Comparison of ENCODE assay signal across 1 cellular context in the genomic region with DNA sequence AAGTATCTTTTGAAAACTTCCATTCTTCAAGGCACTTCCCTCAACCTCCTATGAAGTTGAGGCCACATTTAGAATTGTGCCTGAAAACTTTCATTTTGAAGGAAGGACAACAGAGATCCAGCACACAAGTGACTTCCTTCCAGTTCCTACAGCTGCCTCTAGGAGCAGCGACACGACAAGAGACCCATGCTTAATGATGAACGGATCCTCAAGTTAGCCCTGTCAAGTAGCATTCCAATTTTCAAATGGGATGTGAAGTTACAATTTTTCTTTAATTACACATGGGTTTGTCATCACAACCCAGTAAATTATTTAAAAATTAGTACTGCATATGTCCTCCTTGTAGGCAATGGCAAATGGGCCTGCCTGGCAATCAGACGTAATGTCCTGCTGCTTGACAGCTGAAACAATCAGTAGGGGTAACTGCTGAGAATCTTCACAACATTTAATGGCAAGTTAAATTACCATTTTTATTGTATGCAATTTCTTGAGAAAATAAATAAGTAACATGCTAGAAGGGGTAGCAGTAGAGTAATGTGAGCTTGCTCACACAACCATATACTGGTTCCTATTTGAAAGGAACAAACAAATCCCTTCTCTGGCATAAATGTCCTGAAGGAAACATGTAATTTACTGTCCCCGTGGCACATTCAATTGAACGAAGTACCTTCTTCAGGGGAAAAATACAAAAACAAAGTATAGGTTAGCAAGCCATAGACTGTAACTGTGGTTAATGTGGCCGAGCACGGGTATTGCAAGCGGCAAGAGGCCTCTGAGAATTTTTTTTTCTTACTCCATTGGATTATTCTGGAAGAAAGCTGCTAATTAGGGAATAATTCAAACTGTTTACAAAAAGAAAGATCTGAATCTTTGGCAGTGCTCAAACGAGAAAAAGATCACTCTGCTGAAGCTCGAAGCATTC.
TF ChIP-seq lines count a peak whose summit lies in the region.

No MANE protein-coding gene starts in this region.

TF ChIP-seq in K562, 482 proteins besides CTCF, POLR2A, EP300 and RAD21 (continued from another document):
- TF ChIP-seq, protein P1, sequence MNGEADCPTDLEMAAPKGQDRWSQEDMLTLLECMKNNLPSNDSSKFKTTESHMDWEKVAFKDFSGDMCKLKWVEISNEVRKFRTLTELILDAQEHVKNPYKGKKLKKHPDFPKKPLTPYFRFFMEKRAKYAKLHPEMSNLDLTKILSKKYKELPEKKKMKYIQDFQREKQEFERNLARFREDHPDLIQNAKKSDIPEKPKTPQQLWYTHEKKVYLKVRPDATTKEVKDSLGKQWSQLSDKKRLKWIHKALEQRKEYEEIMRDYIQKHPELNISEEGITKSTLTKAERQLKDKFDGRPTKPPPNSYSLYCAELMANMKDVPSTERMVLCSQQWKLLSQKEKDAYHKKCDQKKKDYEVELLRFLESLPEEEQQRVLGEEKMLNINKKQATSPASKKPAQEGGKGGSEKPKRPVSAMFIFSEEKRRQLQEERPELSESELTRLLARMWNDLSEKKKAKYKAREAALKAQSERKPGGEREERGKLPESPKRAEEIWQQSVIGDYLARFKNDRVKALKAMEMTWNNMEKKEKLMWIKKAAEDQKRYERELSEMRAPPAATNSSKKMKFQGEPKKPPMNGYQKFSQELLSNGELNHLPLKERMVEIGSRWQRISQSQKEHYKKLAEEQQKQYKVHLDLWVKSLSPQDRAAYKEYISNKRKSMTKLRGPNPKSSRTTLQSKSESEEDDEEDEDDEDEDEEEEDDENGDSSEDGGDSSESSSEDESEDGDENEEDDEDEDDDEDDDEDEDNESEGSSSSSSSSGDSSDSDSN (IDR thresholded peaks at IDR 0.05; ENCODE audit: borderline replicate concordance in 1 of 2, low read depth in 2 of 2, low read length in 2 of 2) = no peak
- TF ChIP-seq CCAR2 (IDR thresholded peaks at IDR 0.05; ENCODE audit: low read depth, low read length) = no peak
- TF ChIP-seq GABPB1 (CRISPR knock-in tag; IDR thresholded peaks at IDR 0.05) = no peak
- TF ChIP-seq ELF1 (tag; IDR thresholded peaks at IDR 0.05) = no peak
- no peak for TF ChIP-seq ZNF583 (CRISPR knock-in tag; IDR thresholded peaks at IDR 0.05)
- TF ChIP-seq HDAC2 (IDR thresholded peaks at IDR 0.05) = no peak
- no peak for TF ChIP-seq NKRF (IDR thresholded peaks at IDR 0.05; ENCODE audit: borderline replicate concordance)
- TF ChIP-seq, protein P2, sequence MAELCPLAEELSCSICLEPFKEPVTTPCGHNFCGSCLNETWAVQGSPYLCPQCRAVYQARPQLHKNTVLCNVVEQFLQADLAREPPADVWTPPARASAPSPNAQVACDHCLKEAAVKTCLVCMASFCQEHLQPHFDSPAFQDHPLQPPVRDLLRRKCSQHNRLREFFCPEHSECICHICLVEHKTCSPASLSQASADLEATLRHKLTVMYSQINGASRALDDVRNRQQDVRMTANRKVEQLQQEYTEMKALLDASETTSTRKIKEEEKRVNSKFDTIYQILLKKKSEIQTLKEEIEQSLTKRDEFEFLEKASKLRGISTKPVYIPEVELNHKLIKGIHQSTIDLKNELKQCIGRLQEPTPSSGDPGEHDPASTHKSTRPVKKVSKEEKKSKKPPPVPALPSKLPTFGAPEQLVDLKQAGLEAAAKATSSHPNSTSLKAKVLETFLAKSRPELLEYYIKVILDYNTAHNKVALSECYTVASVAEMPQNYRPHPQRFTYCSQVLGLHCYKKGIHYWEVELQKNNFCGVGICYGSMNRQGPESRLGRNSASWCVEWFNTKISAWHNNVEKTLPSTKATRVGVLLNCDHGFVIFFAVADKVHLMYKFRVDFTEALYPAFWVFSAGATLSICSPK (IDR thresholded peaks at IDR 0.05; ENCODE audit: borderline replicate concordance) = no peak
- no peak for TF ChIP-seq E2F6 (IDR thresholded peaks at IDR 0.05; ENCODE audit: borderline replicate concordance in 1 of 2, extremely low read depth in 1 of 2, insufficient read depth in 1 of 2, insufficient read length in 1 of 2, low read depth in 1 of 2, low read length in 1 of 2, poor library complexity in 1 of 2, severe bottlenecking in 1 of 2)
TF ChIP-seq in K562: peak in this region for 0.
